ENCODE assay signal across 28 cellular contexts in genomic region chr3:51948016-51948580, GRCh38. TPM values are rescaled to one million over a fixed set of nuclear protein-coding genes. Genes with fewer than 3 reads are reported as not detected.
"Had no signal": no experiment of that assay in that cellular context is flagged by ENCODE, and none has a peak within 500 bp of the region (broad histone marks: within the 10 kb centered on the region; RNA-seq: fewer than 3 reads in every experiment).

No MANE protein-coding gene starts in this region.

- H3K27ac ChIP-seq: epithelial cell of prostate, esophagus squamous epithelium, hepatocyte, pancreas, psoas muscle, tibial nerve had no signal

- H3K27me3 ChIP-seq: esophagus squamous epithelium, pancreas, tibial nerve had no signal

- H3K4me3 Mint-ChIP-seq: activated CD4-positive, alpha-beta memory T cell treated with anti-CD3 and anti-CD28 coated beads, Interleukin-2, amount 10 ng/mL, durations not matched to agents 7 days and 5 days; activated CD4-positive, alpha-beta T cell treated with anti-CD3 and anti-CD28 coated beads, Interleukin-2, amount 10 ng/mL, durations not matched to agents 7 days and 5 days; activated naive CD4-positive, alpha-beta T cell treated with anti-CD3 and anti-CD28 coated beads, Interleukin-2, amount 50 U/mL, for 24 hours; central memory CD8-positive, alpha-beta T cell; nephron progenitor cell had no signal

- H3K36me3 ChIP-seq: pancreas had no signal

- H3K9me3 Mint-ChIP-seq: activated CD4-positive, alpha-beta memory T cell treated with anti-CD3 and anti-CD28 coated beads, Interleukin-2, amount 10 ng/mL, durations not matched to agents 7 days and 5 days; activated CD4-positive, alpha-beta T cell treated with anti-CD3 and anti-CD28 coated beads, Interleukin-2, amount 10 ng/mL, durations not matched to agents 7 days and 5 days; activated naive CD4-positive, alpha-beta T cell treated with anti-CD3 and anti-CD28 coated beads, Interleukin-2, amount 50 U/mL, for 24 hours; activated T-helper 2 cell treated with anti-CD3 and anti-CD28 coated beads, Interferon-gamma antibody, Interleukin-2, Interleukin-4, amounts not matched to agents 10 μg/mL and 5 μg/mL and 100 μg/mL, durations not matched to agents 14 hours and 24 hours and 36 hours; central memory CD8-positive, alpha-beta T cell; nephron progenitor cell had no signal

- DNase-seq: activated CD4-positive, alpha-beta memory T cell treated with anti-CD3 and anti-CD28 coated beads, Interleukin-2, amount 10 ng/mL, durations not matched to agents 7 days and 5 days; activated CD4-positive, alpha-beta T cell treated with anti-CD3 and anti-CD28 coated beads, Interleukin-2, amount 10 ng/mL, durations not matched to agents 7 days and 5 days; activated CD4-positive, CD25-positive, alpha-beta regulatory T cell treated with anti-CD3 and anti-CD28 coated beads, Interleukin-2, amount 50 U/mL, for 72 hours; activated T-cell treated with anti-CD3 and anti-CD28 coated beads, Interleukin-2, amount 50 U/mL, for 48 hours; anterior cingulate cortex; dermis blood vessel endothelial cell; effector CD4-positive, alpha-beta T cell; esophagus squamous epithelium; left colon; mesendoderm; nephron progenitor cell; psoas muscle; stimulated activated CD4-positive, alpha-beta T cell treated with anti-CD3 and anti-CD28 coated beads, Interleukin-15, amount 100 ng/mL, for 24 hours; stimulated activated CD4-positive, alpha-beta T cell treated with anti-CD3 and anti-CD28 coated beads, Interleukin-2, amount 100 ng/mL, for 24 hours; stimulated activated naive CD4-positive, alpha-beta T cell treated with Interleukin-2 at 50 U/mL for 16 hours; T-helper 2 cell had no signal

- H3K4me1 ChIP-seq: pancreas had no signal

- H3K9me3 ChIP-seq: esophagus squamous epithelium, pancreas, psoas muscle, tibial nerve had no signal

- H3K36me3 Mint-ChIP-seq: activated naive CD4-positive, alpha-beta T cell treated with anti-CD3 and anti-CD28 coated beads, Interleukin-2, amount 50 U/mL, for 24 hours had no signal

- H3K4me1 Mint-ChIP-seq: activated naive CD4-positive, alpha-beta T cell treated with anti-CD3 and anti-CD28 coated beads, Interleukin-2, amount 50 U/mL, for 24 hours had no signal

- H3K4me3 ChIP-seq: esophagus squamous epithelium, hepatocyte, lung, pancreas, psoas muscle, smooth muscle cell, tibial nerve had no signal

- ATAC-seq: left colon, pancreas, psoas muscle, SK-N-SH treated with all-trans-retinoic acid at 6 μM for 48 hours had no signal

- H3K27ac Mint-ChIP-seq: activated CD4-positive, alpha-beta memory T cell treated with anti-CD3 and anti-CD28 coated beads, Interleukin-2, amount 10 ng/mL, durations not matched to agents 7 days and 5 days; activated CD4-positive, alpha-beta T cell treated with anti-CD3 and anti-CD28 coated beads, Interleukin-2, amount 10 ng/mL, durations not matched to agents 7 days and 5 days; activated naive CD4-positive, alpha-beta T cell treated with anti-CD3 and anti-CD28 coated beads, Interleukin-2, amount 50 U/mL, for 24 hours; activated T-helper 2 cell treated with anti-CD3 and anti-CD28 coated beads, Interferon-gamma antibody, Interleukin-2, Interleukin-4, amounts not matched to agents 10 μg/mL and 5 μg/mL and 100 μg/mL, durations not matched to agents 14 hours and 24 hours and 36 hours; nephron progenitor cell had no signal

RNA-seq across cellular contexts. Expression of gene GPR62, which starts 7.1 kb away (rescaled TPM):
- total RNA-seq: activated CD4-positive, alpha-beta memory T cell treated with anti-CD3 and anti-CD28 coated beads, Interleukin-2, amount 10 ng/mL, durations not matched to agents 7 days and 5 days; activated CD4-positive, alpha-beta T cell treated with anti-CD3 and anti-CD28 coated beads, Interleukin-2, amount 10 ng/mL, durations not matched to agents 7 days and 5 days; activated T-helper 2 cell treated with anti-CD3 and anti-CD28 coated beads, Interferon-gamma antibody, Interleukin-2, Interleukin-4, amounts not matched to agents 10 μg/mL and 5 μg/mL and 100 μg/mL, durations not matched to agents 14 hours and 24 hours and 36 hours; bronchial epithelial cell; dermis blood vessel endothelial cell; hepatocyte; left colon had no signal
- polyA plus RNA-seq: keratinocyte had no signal
